ENCODE assay signal across 29 cellular contexts in genomic region chr12:66141299-66141698, GRCh38.
"Had no signal": no experiment of that assay in that cellular context is flagged by ENCODE, and none has a peak within 500 bp of the region (broad histone marks: within the 10 kb centered on the region; RNA-seq: fewer than 3 reads in every experiment).

No MANE protein-coding gene starts in this region.

- H3K27me3 ChIP-seq: ascending aorta, cardiac muscle cell had no signal

- H3K27ac ChIP-seq: ascending aorta, cardiac muscle cell, WERI-Rb-1 had no signal

- FAIRE-seq: bronchial epithelial cell had no signal

- H3K4me3 ChIP-seq: ascending aorta, cardiac muscle cell had no signal

- ATAC-seq: activated CD4-positive, alpha-beta T cell treated with anti-CD3 and anti-CD28 coated beads for 36 hours; activated CD4-positive, CD25-positive, alpha-beta regulatory T cell treated with anti-CD3 and anti-CD28 coated beads, Interleukin-2, amount 50 U/mL, for 24 hours; activated CD8-positive, alpha-beta memory T cell treated with anti-CD3 and anti-CD28 coated beads, Interleukin-2, amount 10 ng/mL, durations not matched to agents 7 days and 5 days; activated CD8-positive, alpha-beta T cell treated with anti-CD3 and anti-CD28 coated beads, Interleukin-2, amount 10 ng/mL, durations not matched to agents 7 days and 5 days; WTC11 had no signal

- H3K4me1 ChIP-seq: ascending aorta had no signal

- DNase-seq: activated CD4-positive, alpha-beta memory T cell treated with anti-CD3 and anti-CD28 coated beads, Interleukin-2, amount 10 ng/mL, durations not matched to agents 7 days and 5 days; activated CD4-positive, alpha-beta T cell treated with anti-CD3 and anti-CD28 coated beads for 1 hour; activated CD4-positive, alpha-beta T cell treated with anti-CD3 and anti-CD28 coated beads for 36 hours; activated CD4-positive, alpha-beta T cell treated with anti-CD3 and anti-CD28 coated beads for 48 hours; activated CD4-positive, alpha-beta T cell treated with anti-CD3 and anti-CD28 coated beads, Interleukin-2, amount 10 ng/mL, durations not matched to agents 7 days and 5 days; activated CD4-positive, alpha-beta T cell treated with anti-CD3 and anti-CD28 coated beads, Interleukin-2, amount 50 U/mL, for 48 hours; activated CD4-positive, CD25-positive, alpha-beta regulatory T cell; activated CD8-positive, alpha-beta memory T cell treated with anti-CD3 and anti-CD28 coated beads for 24 hours; activated CD8-positive, alpha-beta memory T cell treated with anti-CD3 and anti-CD28 coated beads, Interleukin-2, amount 10 ng/mL, durations not matched to agents 7 days and 5 days; activated CD8-positive, alpha-beta memory T cell treated with anti-CD3 and anti-CD28 coated beads, Interleukin-2, amount 50 U/mL, for 48 hours; activated CD8-positive, alpha-beta T cell treated with anti-CD3 and anti-CD28 coated beads, Interleukin-2, amount 10 ng/mL, durations not matched to agents 7 days and 5 days; activated effector memory CD4-positive, alpha-beta T cell treated with Interleukin-2 at 50 U/mL for 16 hours; activated gamma-delta T cell; activated naive CD4-positive, alpha-beta T cell treated with anti-CD3 and anti-CD28 coated beads, Interleukin-2, amount 10 ng/mL, durations not matched to agents 7 days and 5 days; activated naive CD4-positive, alpha-beta T cell treated with Interleukin-2 at 50 U/mL for 16 hours; activated T-cell treated with anti-CD3 and anti-CD28 coated beads, Interleukin-2, amount 50 U/mL, for 24 hours; activated T-cell treated with anti-CD3 and anti-CD28 coated beads, Interleukin-2, amount 50 U/mL, for 48 hours; amygdala; anterior cingulate cortex; caudate nucleus; cerebellar nuclear complex; T-helper 1 cell; T-helper 9 cell; WERI-Rb-1 had no signal
